Comparison of ENCODE assay signal across 8 cellular contexts in genomic region chr16:69112285-69113129, GRCh38. TPM values are rescaled to one million over a fixed set of nuclear protein-coding genes. Genes with fewer than 3 reads are reported as not detected.
A peak's percentile ranks its signal among the peaks of the same experiment; 100 is the strongest.
DNase-seq lines count a peak whose midpoint lies in the region; ATAC-seq, FAIRE-seq and TF ChIP-seq lines count a peak whose summit lies in the region.

No MANE protein-coding gene starts in this region.

- no peak overlapping the region for H3K4me2 ChIP-seq in OCI-LY1 (ENCODE audit: low read length)

- H3K36me3 ChIP-seq in OCI-LY1 (ENCODE audit: insufficient read depth, low read length) (peaks cover 15% of the 10 kb centered on the region), psoas muscle (ENCODE audit: insufficient read depth in 1 of 2, low read depth in 1 of 2) (peaks cover 0 to 52% of the 10 kb centered on the region in 2 donors)

- H3K4me3 ChIP-seq in OCI-LY1 (ENCODE audit: low read depth, low read length, poor library complexity, severe bottlenecking) (no peak overlapping the region), psoas muscle (no peak overlapping the region)

- no peaks in the 10 kb centered on the region for H3K9me3 ChIP-seq in OCI-LY1 (ENCODE audit: low read length)
- H3K9me3 ChIP-seq in psoas muscle, result no peaks in the 10 kb centered on the region

- H3F3A ChIP-seq in OCI-LY1 (ENCODE audit: insufficient read depth, low read length), result no peaks in the 10 kb centered on the region

- DNase-seq in AG08396 (ENCODE audit: low spot score) (peak; percentile 79), GM19239 (ENCODE audit: insufficient read length, low spot score) (peak; percentile 87), foreskin keratinocyte (no peak), psoas muscle (peak; percentile 43 to 71), NCI-H187 treated with DMSO at 0.1 percent for 48 hours (lab: John Stamatoyannopoulos, UW) (no peak)
- peak; percentile 49 for DNase-seq in activated T-cell treated with anti-CD3 and anti-CD28 coated beads, Interleukin-2, amount 50 U/mL, for 1 hour

- WGBS in psoas muscle, 3 donors, result 34 to 47% (median 44%) methylated on average over 6 of the region's 6 CpGs

- ATAC-seq in foreskin keratinocyte, result peak; percentile 54
- peak; percentile 52 to 77 (median 74) for ATAC-seq in psoas muscle
- no peak for ATAC-seq in HG02763 (IDR thresholded peaks at IDR 0.05; ENCODE audit: unreplicated experiment)

- no peak overlapping the region for H3K27ac ChIP-seq in OCI-LY1 (ENCODE audit: low read depth, low read length, poor library complexity, severe bottlenecking)
- H3K27ac ChIP-seq in foreskin keratinocyte, result no peak overlapping the region
- no peak overlapping the region for H3K27ac ChIP-seq in psoas muscle

- FAIRE-seq in GM19239 (lab: Jason Lieb, UNC), result peak; percentile 8

- no peaks in the 10 kb centered on the region for H3K9me2 ChIP-seq in OCI-LY1 (ENCODE audit: low read depth, low read length)

- H3K4me1 ChIP-seq in OCI-LY1 (ENCODE audit: insufficient read depth, low read length, severe bottlenecking) (no peaks in the 10 kb centered on the region), foreskin keratinocyte (no peaks in the 10 kb centered on the region), psoas muscle (peaks cover 8% of the 10 kb centered on the region)

- TF ChIP-seq CTCF in OCI-LY1 (IDR thresholded peaks at IDR 0.05; ENCODE audit: low read length) (peak; percentile 84), foreskin keratinocyte (conservative IDR thresholded peaks at IDR 0.05) (peak; percentile 70), psoas muscle (IDR thresholded peaks at IDR 0.05) (peak; percentile 54)

- no peaks in the 10 kb centered on the region for H3K79me2 ChIP-seq in OCI-LY1 (ENCODE audit: insufficient read depth, low read length)

- H3K9ac ChIP-seq in OCI-LY1 (ENCODE audit: low read length), result no peak overlapping the region

- no peaks in the 10 kb centered on the region for H3K27me3 ChIP-seq in OCI-LY1 (ENCODE audit: insufficient read depth, low read length)
- no peaks in the 10 kb centered on the region for H3K27me3 ChIP-seq in foreskin keratinocyte
- H3K27me3 ChIP-seq in psoas muscle (ENCODE audit: insufficient read depth in 3 of 3, low read length in 2 of 3), result peaks cover 0 to 4% (median 0%) of the 10 kb centered on the region in 3 donors

- intact Hi-C loops in psoas muscle (cut with DNase I), result loop anchor here (10.0 kb wide), 2 partner anchors 108 to 118 kb away; no protein-coding TSS in a partner anchor

- no peaks in the 10 kb centered on the region for H4K20me1 ChIP-seq in OCI-LY1 (ENCODE audit: insufficient read depth, low read length)

- no peak overlapping the region for H2AFZ ChIP-seq in OCI-LY1 (ENCODE audit: low read length)

RNA-seq across cellular contexts. Expression of gene HAS3, which starts 7.1 kb away (rescaled TPM):
- total RNA-seq in foreskin keratinocyte (9.1 and 15.1 TPM in 2 replicates), psoas muscle (1 to 10 TPM in 2 of 4 donors, under 1 TPM in 2; 0.40 to 1.8 (median 1.00) TPM)
- polyA plus RNA-seq in foreskin keratinocyte (4.8 and 9.0 TPM in 2 replicates), psoas muscle (under 1 TPM; 0.51 to 0.86 (median 0.76) TPM)

RNA-seq across cellular contexts. Expression of gene CHTF8, which starts 19.9 kb away (rescaled TPM):
- total RNA-seq in foreskin keratinocyte, result 112 and 113 TPM in 2 replicates
- 145 and 156 TPM in 2 replicates for polyA plus RNA-seq in foreskin keratinocyte
- total RNA-seq in psoas muscle, result 10 to 100 TPM; 26.2 to 69.1 (median 49.9) TPM
- 10 to 100 TPM; 28.3 to 63.6 (median 46.7) TPM for polyA plus RNA-seq in psoas muscle

RNA-seq across cellular contexts. Expression of gene UTP4, which starts 19.9 kb away (rescaled TPM):
- 50.6 and 55.4 TPM in 2 replicates for total RNA-seq in foreskin keratinocyte
- 49.5 and 63.3 TPM in 2 replicates for polyA plus RNA-seq in foreskin keratinocyte
- 10 to 100 TPM; 38.8 to 85.3 (median 73.1) TPM for total RNA-seq in psoas muscle
- 100 to 1,000 TPM in 1 of 3 donors, 10 to 100 TPM in 2; 64.9 to 107 (median 75.8) TPM for polyA plus RNA-seq in psoas muscle

Comparison
In these comparisons a context has a peak if more than half of its experiments do, and no peak if none do; other contexts are left out.
1. DNase-seq: peak in AG08396 (single experiment), GM19239 (single experiment), activated T-cell treated with anti-CD3 and anti-CD28 coated beads, Interleukin-2, amount 50 U/mL, for 1 hour (single experiment) and psoas muscle (2 of 2); none in foreskin keratinocyte (0 of 2) and NCI-H187 treated with DMSO at 0.1 percent for 48 hours (single experiment).
2. Peak in every context shown above with its lines, with median percentiles within 50 percentile points of each other: CTCF ChIP-seq.